9 cellular contexts compared by ENCODE assay signal in the genomic region with DNA sequence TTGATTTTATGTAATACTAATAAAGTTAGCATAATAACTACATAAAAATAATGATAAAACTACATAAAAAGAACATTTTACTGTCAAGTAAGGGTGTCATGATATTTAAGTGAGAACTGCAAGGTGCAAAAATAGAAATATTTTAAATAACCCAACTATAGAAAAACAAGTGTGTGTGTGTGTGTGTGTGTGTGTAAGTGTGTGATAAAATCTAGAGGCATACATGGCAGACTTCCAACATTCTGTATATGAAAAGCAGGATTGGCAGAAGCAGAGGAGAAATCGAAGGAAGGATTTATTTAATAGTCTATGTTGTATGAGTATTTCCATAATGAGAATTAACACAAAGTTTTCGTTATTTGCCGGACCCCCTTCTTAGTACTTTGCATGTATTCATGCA.
"Had no signal": no experiment of that assay in that cellular context is flagged by ENCODE, and none has a peak within 500 bp of the region (broad histone marks: within the 10 kb centered on the region; RNA-seq: fewer than 3 reads in every experiment).

No MANE protein-coding gene starts in this region.

- H3K27ac ChIP-seq: HL-60 had no signal

- H3K27ac Mint-ChIP-seq: GM23338, H9 had no signal

- DNase-seq: H9, HCEC 1CT, IMR-90 had no signal

- ATAC-seq: GM23338, K562 had no signal

- H2AFZ ChIP-seq: GM23338 had no signal

- H3K4me3 ChIP-seq: GM23338, K562 had no signal

- H3K4me2 ChIP-seq: GM23338 had no signal

- H3K4me3 Mint-ChIP-seq: GM23338, H9 had no signal

- FAIRE-seq: H1, H54, HTR-8/SVneo, K562 had no signal

- H3K9me3 Mint-ChIP-seq: GM23338, H9 had no signal
